In the genomic region with DNA sequence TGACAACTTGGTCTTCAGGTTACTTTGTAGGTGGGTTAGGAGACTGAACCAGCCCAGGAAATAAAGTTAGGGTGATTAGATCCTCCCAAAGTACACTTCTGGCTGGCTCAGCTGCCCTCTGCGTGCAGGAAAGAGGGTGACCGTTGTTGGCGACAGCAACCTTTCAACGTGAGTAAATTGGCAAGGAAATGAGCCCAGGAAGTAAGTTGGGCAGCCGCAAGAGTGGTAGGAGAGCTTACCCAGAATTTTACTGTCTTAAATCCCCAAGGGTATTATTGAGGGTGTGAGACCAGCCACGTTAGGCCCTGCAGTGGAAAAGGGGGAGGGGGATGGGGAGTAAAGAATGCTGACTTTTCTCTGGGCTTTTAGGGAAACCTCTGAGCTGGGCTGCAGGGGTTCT, we compare ENCODE assay signal across 8 cellular contexts. TPM values are rescaled to one million over a fixed set of nuclear protein-coding genes. Genes with fewer than 3 reads are reported as not detected.
DNase-seq lines count a peak whose midpoint lies in the region; ATAC-seq, FAIRE-seq and TF ChIP-seq lines count a peak whose summit lies in the region.

No MANE protein-coding gene starts in this region.

- H3K23ac ChIP-seq in IMR-90 (ENCODE audit: low read depth, low read length): peak overlapping the region; percentile 41

- no peak overlapping the region for H3K18ac ChIP-seq in IMR-90 (ENCODE audit: low read depth, low read length)

- peak overlapping the region; percentile 57 for H3K4ac ChIP-seq in IMR-90 (ENCODE audit: low read depth, low read length)

- H3K4me3 ChIP-seq in IMR-90 (ENCODE audit: insufficient read depth, low read depth, low read length) (peak overlapping the region; percentile 74), endodermal cell (ENCODE audit: low read length) (peak overlapping the region; percentile 88)

- H3K9me3 Mint-ChIP-seq in activated B cell treated with CpG ODN at 0.5 μM for 24 hours (no peaks in the 10 kb centered on the region), endodermal cell (no peaks in the 10 kb centered on the region)

- peak overlapping the region; percentile 38; the same call in 1 of the 2 replicates for H3K56ac ChIP-seq in IMR-90 (ENCODE audit: extremely low read depth, insufficient read depth, low read length)

- no peak for TF ChIP-seq RAD21 in IMR-90 (IDR thresholded peaks at IDR 0.05; ENCODE audit: low read length)

- DNase-seq in IMR-90 (no peak), activated B cell treated with CpG ODN at 0.5 μM for 24 hours (peak; percentile 22), endodermal cell (peak; percentile 68), urothelium cell line (ENCODE audit: low spot score) (no peak), posterior cingulate gyrus (no peak)
- peak; percentile 12 for DNase-seq in stimulated activated CD4-positive, alpha-beta T cell treated with anti-CD3 and anti-CD28 coated beads, Interleukin-12 subunit alpha, Interleukin-12 subunit beta, amount 100 ng/mL, for 4 hours

- intact Hi-C loops in IMR-90 (cut with micrococcal nuclease): loop anchor here (2.0 to 5.0 kb wide), 6 partner anchors 70 to 287 kb away; no protein-coding TSS in a partner anchor
- intact Hi-C loops in activated B cell treated with CpG ODN at 0.5 μM for 24 hours (cut with micrococcal nuclease): loop anchor here (1.0 to 10.0 kb wide), 6 partner anchors 8 to 1233 kb away; a partner anchor contains a TSS
- intact Hi-C loops in posterior cingulate gyrus (cut with DNase I): loop anchor here (10.0 kb wide), 1 partner anchor 317 kb away; a partner anchor contains a TSS

- CTCF ChIA-PET in IMR-90 (lab: Yijun Ruan, JAX): interaction anchor here (0.7 to 1.5 kb wide), 4 partner anchors 101 to 479 kb away, joined by 3 to 7 read pairs (median 4); no protein-coding TSS in a partner anchor
- CTCF ChIA-PET in activated B cell treated with CpG ODN at 0.5 μM for 24 hours (lab: Charles Lee): interaction anchor here (1.0 to 5.2 kb wide), 6 partner anchors 31 to 147 kb away, joined by 3 to 60 read pairs (median 10); no protein-coding TSS in a partner anchor

- H2AK5ac ChIP-seq in IMR-90 (ENCODE audit: low read depth, low read length): peak overlapping the region; percentile 11; the same call in 1 of the 2 replicates

- ATAC-seq in IMR-90 (ENCODE audit: low read depth): no peak
- no peak for ATAC-seq in activated B cell treated with CpG ODN at 0.5 μM for 24 hours (ENCODE audit: low read depth)
- ATAC-seq in HG03565 (IDR thresholded peaks at IDR 0.05; ENCODE audit: unreplicated experiment): no peak
- ATAC-seq in HG02885 (IDR thresholded peaks at IDR 0.05; ENCODE audit: poor library complexity, unreplicated experiment): no peak

- H2BK15ac ChIP-seq in IMR-90 (ENCODE audit: low read depth, low read length): no peak overlapping the region

- dilution Hi-C loops in IMR-90 (cut with HindIII; ENCODE audit: low sequenced_read_pairs, unreplicated experiment): no loop called here

- no TSS peak for BruUV-seq in IMR-90 (replicated peaks; lab: Mats Ljungman, UMichigan)

- no peak for FAIRE-seq in urothelium cell line (lab: Jason Lieb, UNC)

- peak overlapping the region; percentile 93 for H3K27ac Mint-ChIP-seq in activated B cell treated with CpG ODN at 0.5 μM for 24 hours
- no peak overlapping the region for H3K27ac Mint-ChIP-seq in endodermal cell

- peak overlapping the region; percentile 99 for H3K4me3 Mint-ChIP-seq in activated B cell treated with CpG ODN at 0.5 μM for 24 hours
- H3K4me3 Mint-ChIP-seq in endodermal cell: peak overlapping the region; percentile 87

- H3K27ac ChIP-seq in IMR-90 (ENCODE audit: insufficient read depth, low read length) (no peak overlapping the region), endodermal cell (ENCODE audit: low read depth, low read length) (no peak overlapping the region)

- peaks cover 22% of the 10 kb centered on the region for H3K9me1 ChIP-seq in IMR-90 (ENCODE audit: insufficient read depth, low read length)

- no peaks in the 10 kb centered on the region for H3K9me3 ChIP-seq in IMR-90 (ENCODE audit: control insufficient read depth, insufficient read depth, low read length)
- H3K9me3 ChIP-seq in endodermal cell (ENCODE audit: control insufficient read depth, low read length): no peaks in the 10 kb centered on the region

- H3K9ac ChIP-seq in IMR-90 (ENCODE audit: low read depth, low read length) (peak overlapping the region; percentile 72), endodermal cell (ENCODE audit: extremely low read depth, low read length, poor library complexity, severe bottlenecking) (no peak overlapping the region)

- H3K36me3 ChIP-seq in IMR-90 (ENCODE audit: control insufficient read depth, insufficient read depth, low read length) (no peaks in the 10 kb centered on the region), endodermal cell (ENCODE audit: control insufficient read depth, insufficient read depth, low read length) (no peaks in the 10 kb centered on the region)

- H4K91ac ChIP-seq in IMR-90 (ENCODE audit: insufficient read depth, low read depth, low read length): no peak overlapping the region

- H3K79me1 ChIP-seq in IMR-90 (ENCODE audit: low read depth in 1 of 2, low read length in 2 of 2): peaks cover 4 to 59% of the 10 kb centered on the region in 2 experiments

- peak overlapping the region; percentile 65 for H2BK120ac ChIP-seq in IMR-90 (ENCODE audit: low read depth, low read length)

- H2BK20ac ChIP-seq in IMR-90 (ENCODE audit: low read depth, low read length): no peak overlapping the region

- peak overlapping the region; percentile 84 for H3K14ac ChIP-seq in IMR-90 (replicated peaks; ENCODE audit: low read depth, low read length)

- no peak overlapping the region for H2BK5ac ChIP-seq in IMR-90 (ENCODE audit: low read depth, low read length, poor library complexity, severe bottlenecking)

- in situ Hi-C loops in IMR-90 (cut with MboI; ENCODE audit: low sequenced_read_pairs): loop anchor here (5.0 to 10.0 kb wide), 2 partner anchors 90 to 147 kb away; no protein-coding TSS in a partner anchor

- WGBS in IMR-90 (ENCODE audit: extremely low coverage in 2 of 2, insufficient read length in 1 of 2), 2 experiments: 27% methylated on average over 5 of the region's 6 CpGs; no CpG with 5 or more reads in 1 of the 2 experiments
- WGBS in endodermal cell (ENCODE audit: insufficient coverage in 1 of 2, insufficient read length in 1 of 2), 2 experiments: 16 to 29% methylated on average over 3 to 6 of the region's 6 CpGs

- H4K5ac ChIP-seq in IMR-90 (ENCODE audit: low read depth, low read length): no peak overlapping the region

- peak overlapping the region; percentile 86 for H3K4me2 ChIP-seq in IMR-90 (ENCODE audit: low read depth, low read length)

- H4K8ac ChIP-seq in IMR-90 (ENCODE audit: low read depth in 2 of 2, low read length in 2 of 2): peak overlapping the region in 1 of 2 experiments; percentile 17; a peak in 2 of 4 replicates

- peak overlapping the region; percentile 78 for H2AFZ ChIP-seq in IMR-90 (replicated peaks; ENCODE audit: low read length, poor library complexity)

- H3K36me3 Mint-ChIP-seq in activated B cell treated with CpG ODN at 0.5 μM for 24 hours (ENCODE audit: low read depth) (peaks cover 54% of the 10 kb centered on the region), endodermal cell (ENCODE audit: low read depth) (no peaks in the 10 kb centered on the region)

- H4K20me1 ChIP-seq in IMR-90 (ENCODE audit: insufficient read depth, low read length): peaks cover 63% of the 10 kb centered on the region; the same call in 1 of the 2 replicates

- POLR2A ChIA-PET in IMR-90 (lab: Charles Lee; ENCODE audit: unreplicated experiment) (no interaction called here), activated B cell treated with CpG ODN at 0.5 μM for 24 hours (lab: Charles Lee) (interaction anchor here (0.8 to 40.7 kb wide), 6 partner anchors 12 to 78 kb away, joined by 3 to 1269 read pairs (median 24); no protein-coding TSS in a partner anchor)

- no peak for TF ChIP-seq POLR2A in IMR-90 (IDR thresholded peaks at IDR 0.05; ENCODE audit: low read depth, low read length)

- TF ChIP-seq CTCF in IMR-90 (conservative IDR thresholded peaks at IDR 0.05; ENCODE audit: low read depth, low read length) (no peak), activated B cell treated with CpG ODN at 0.5 μM for 24 hours (IDR thresholded peaks at IDR 0.05) (no peak), endodermal cell (conservative IDR thresholded peaks at IDR 0.05) (no peak)

- H3K4me1 Mint-ChIP-seq in activated B cell treated with CpG ODN at 0.5 μM for 24 hours (peaks cover 63% of the 10 kb centered on the region), endodermal cell (peaks cover 20% of the 10 kb centered on the region)

- H3K27me3 Mint-ChIP-seq in activated B cell treated with CpG ODN at 0.5 μM for 24 hours: no peaks in the 10 kb centered on the region
- H3K27me3 Mint-ChIP-seq in endodermal cell (ENCODE audit: insufficient read depth): peaks cover 41% of the 10 kb centered on the region

- peaks cover 8% of the 10 kb centered on the region for H3K4me1 ChIP-seq in IMR-90 (ENCODE audit: control insufficient read depth, insufficient read depth, low read length)
- peaks cover 5% of the 10 kb centered on the region for H3K4me1 ChIP-seq in endodermal cell (ENCODE audit: control insufficient read depth, insufficient read depth, low read length)

- H3K27me3 ChIP-seq in IMR-90 (ENCODE audit: control insufficient read depth, insufficient read depth, low read length): no peaks in the 10 kb centered on the region
- H3K27me3 ChIP-seq in endodermal cell (ENCODE audit: control insufficient read depth, insufficient read depth, low read length, poor library complexity, severe bottlenecking): peaks cover 36% of the 10 kb centered on the region

- H2AK9ac ChIP-seq in IMR-90 (replicated peaks; ENCODE audit: low read depth, low read length, poor library complexity): peak overlapping the region; percentile 42

TF ChIP-seq in IMR-90, 13 proteins besides CTCF, POLR2A, EP300 and RAD21 (continues in another document):
- TF ChIP-seq RFX5 (IDR thresholded peaks at IDR 0.05; ENCODE audit: low read depth, low read length) (no peak), NFE2L2 (IDR thresholded peaks at IDR 0.05; ENCODE audit: low read depth, low read length) (no peak), MAZ (IDR thresholded peaks at IDR 0.05; ENCODE audit: borderline replicate concordance, low read depth, low read length) (no peak)
- TF ChIP-seq, protein P1, sequence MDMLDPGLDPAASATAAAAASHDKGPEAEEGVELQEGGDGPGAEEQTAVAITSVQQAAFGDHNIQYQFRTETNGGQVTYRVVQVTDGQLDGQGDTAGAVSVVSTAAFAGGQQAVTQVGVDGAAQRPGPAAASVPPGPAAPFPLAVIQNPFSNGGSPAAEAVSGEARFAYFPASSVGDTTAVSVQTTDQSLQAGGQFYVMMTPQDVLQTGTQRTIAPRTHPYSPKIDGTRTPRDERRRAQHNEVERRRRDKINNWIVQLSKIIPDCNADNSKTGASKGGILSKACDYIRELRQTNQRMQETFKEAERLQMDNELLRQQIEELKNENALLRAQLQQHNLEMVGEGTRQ (IDR thresholded peaks at IDR 0.05; ENCODE audit: low read depth, low read length): no peak

RNA-seq across cellular contexts. Expression of a gene that starts 1.6 kb away (rescaled TPM):
- total RNA-seq in IMR-90 (2012; rRNA removed) (4.1 and 5.3 TPM in 2 replicates), activated B cell treated with CpG ODN at 0.5 μM for 24 hours (56.2 and 59.3 TPM in 2 replicates), endodermal cell (1 to 10 TPM; 1.0 to 1.4 TPM)
- polyA plus RNA-seq in IMR-90 (2012; rRNA removed): 1.2 and 1.5 TPM in 2 replicates
- 0.53 and 0.84 TPM in 2 replicates for polyA plus RNA-seq in IMR-90 (2012; cell fraction: cytosol; rRNA removed)
- 0.44 and 1.0 TPM in 2 replicates for polyA plus RNA-seq in IMR-90 (2012; cell fraction: nucleus; rRNA removed; ENCODE audit: low replicate concordance)
- polyA plus RNA-seq in endodermal cell (2013, experiment 1 of 2): 0.61 TPM
- 0.50 TPM for polyA plus RNA-seq in endodermal cell (2013, experiment 2 of 2)

Comparison
In these comparisons a context has a peak if more than half of its experiments do, and no peak if none do; other contexts are left out.
1. DNase-seq: peak in activated B cell treated with CpG ODN at 0.5 μM for 24 hours (single experiment), endodermal cell (single experiment) and stimulated activated CD4-positive, alpha-beta T cell treated with anti-CD3 and anti-CD28 coated beads, Interleukin-12 subunit alpha, Interleukin-12 subunit beta, amount 100 ng/mL, for 4 hours (single experiment); none in IMR-90 (single experiment), urothelium cell line (single experiment) and posterior cingulate gyrus (0 of 10).